In the genomic region with DNA sequence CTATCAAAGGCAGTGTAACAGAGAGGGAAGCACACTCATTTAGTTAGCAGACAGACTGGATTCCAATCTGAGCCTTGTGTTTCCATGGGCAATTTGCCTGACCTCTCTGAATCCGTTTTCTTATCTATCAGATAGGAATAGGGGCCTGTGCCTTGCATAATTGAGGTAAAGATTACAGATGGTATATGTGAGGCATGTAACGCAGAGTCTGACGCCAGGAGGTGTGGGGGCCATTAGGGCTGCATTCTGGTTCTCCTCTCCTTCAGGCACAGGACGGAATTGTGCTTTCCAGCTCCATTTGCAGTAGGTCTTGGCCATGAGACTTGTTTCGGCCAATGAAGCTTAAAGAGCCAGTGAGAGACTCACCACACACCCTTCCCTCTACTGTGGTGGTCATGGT, we compare ENCODE assay signal across 17 cellular contexts.
A peak's percentile ranks its signal among the peaks of the same experiment; 100 is the strongest.
DNase-seq lines count a peak whose midpoint lies in the region; TF ChIP-seq lines count a peak whose summit lies in the region.
"Had no signal": no experiment of that assay in that cellular context is flagged by ENCODE, and none has a peak within 500 bp of the region (broad histone marks: within the 10 kb centered on the region; RNA-seq: fewer than 3 reads in every experiment).

No MANE protein-coding gene starts in this region.

- no peaks in the 10 kb centered on the region for H3K36me3 Mint-ChIP-seq in activated T-helper 2 cell treated with anti-CD3 and anti-CD28 coated beads, Interferon-gamma antibody, Interleukin-2, Interleukin-4, amounts not matched to agents 10 μg/mL and 5 μg/mL and 100 μg/mL, durations not matched to agents 14 hours and 24 hours and 36 hours (ENCODE audit: low read depth)

- H3K4me1 Mint-ChIP-seq in activated T-helper 2 cell treated with anti-CD3 and anti-CD28 coated beads, Interferon-gamma antibody, Interleukin-2, Interleukin-4, amounts not matched to agents 10 μg/mL and 5 μg/mL and 100 μg/mL, durations not matched to agents 14 hours and 24 hours and 36 hours (ENCODE audit: low read depth) = no peaks in the 10 kb centered on the region
- H3K4me1 Mint-ChIP-seq: GM23338, IgD-negative memory B cell had no signal

- in situ Hi-C loops in transverse colon (cut with MboI; ENCODE audit: low pct_ligation_motif_present in 1 of 4, low pct_unique_long_range_greater_than_20kb in 1 of 4, low sequenced_read_pairs in 3 of 4) = no loop called here

- H3K27me3 Mint-ChIP-seq in activated T-helper 2 cell treated with anti-CD3 and anti-CD28 coated beads, Interferon-gamma antibody, Interleukin-2, Interleukin-4, amounts not matched to agents 10 μg/mL and 5 μg/mL and 100 μg/mL, durations not matched to agents 14 hours and 24 hours and 36 hours (ENCODE audit: low read depth) = no peaks in the 10 kb centered on the region
- H3K27me3 Mint-ChIP-seq: CD4-positive, alpha-beta T cell had no signal

- H3K27me3 ChIP-seq in adrenal gland (no peaks in the 10 kb centered on the region), spleen (replicated peaks in 1 of 7) (no peaks in the 10 kb centered on the region), transverse colon (no peaks in the 10 kb centered on the region)

- DNase-seq in NCI-H226 (peak; percentile 16), adrenal gland (peak in 1 of 7 donors; percentile 33), fibroblast of the aortic adventitia (ENCODE audit: low read depth) (peak; percentile 40), spleen (no peak), superior temporal gyrus (ENCODE audit: extremely low spot score) (no peak), transverse colon (no peak)
- DNase-seq in activated T-helper 2 cell treated with anti-CD3 and anti-CD28 coated beads, Interferon-gamma antibody, Interleukin-2, Interleukin-4, amounts not matched to agents 10 μg/mL and 5 μg/mL and 100 μg/mL, durations not matched to agents 14 hours and 24 hours and 36 hours (ENCODE audit: low spot score) = no peak
- DNase-seq in stimulated activated CD4-positive, alpha-beta T cell treated with anti-CD3 and anti-CD28 coated beads, Interleukin-15, amount 100 ng/mL, for 24 hours = no peak
- DNase-seq: ACHN; CD4-positive, alpha-beta T cell; DMS153; DMS79; GDM1; HCEC 1CT had no signal

- H3K4me3 Mint-ChIP-seq in activated T-helper 2 cell treated with anti-CD3 and anti-CD28 coated beads, Interferon-gamma antibody, Interleukin-2, Interleukin-4, amounts not matched to agents 10 μg/mL and 5 μg/mL and 100 μg/mL, durations not matched to agents 14 hours and 24 hours and 36 hours (ENCODE audit: low read depth) = no peak overlapping the region
- H3K4me3 Mint-ChIP-seq: CD4-positive, alpha-beta T cell; GM23338; IgD-negative memory B cell had no signal

- no peaks in the 10 kb centered on the region for H3K9me3 Mint-ChIP-seq in activated T-helper 2 cell treated with anti-CD3 and anti-CD28 coated beads, Interferon-gamma antibody, Interleukin-2, Interleukin-4, amounts not matched to agents 10 μg/mL and 5 μg/mL and 100 μg/mL, durations not matched to agents 14 hours and 24 hours and 36 hours
- H3K9me3 Mint-ChIP-seq: CD4-positive, alpha-beta T cell; GM23338; IgD-negative memory B cell had no signal

- TF ChIP-seq EP300 in transverse colon (IDR thresholded peaks at IDR 0.05; ENCODE audit: low read depth) = no peak

- no peak overlapping the region for H3K4me3 ChIP-seq in adrenal gland
- H3K4me3 ChIP-seq in fibroblast of the aortic adventitia (ENCODE audit: low read depth, low read length) = no peak overlapping the region
- H3K4me3 ChIP-seq in spleen = no peak overlapping the region
- H3K4me3 ChIP-seq in transverse colon = no peak overlapping the region
- H3K4me3 ChIP-seq: GM23338 had no signal

- H3K9me3 ChIP-seq in adrenal gland (replicated peaks in 1 of 3) (no peaks in the 10 kb centered on the region), spleen (no peaks in the 10 kb centered on the region), transverse colon (no peaks in the 10 kb centered on the region)

- TF ChIP-seq POLR2A in adrenal gland (IDR thresholded peaks at IDR 0.05) = no peak
- TF ChIP-seq POLR2A in spleen (IDR thresholded peaks at IDR 0.05) = no peak
- no peak for TF ChIP-seq POLR2A in transverse colon (IDR thresholded peaks at IDR 0.05)

- TF ChIP-seq CTCF in adrenal gland (IDR thresholded peaks at IDR 0.05) (no peak), fibroblast of the aortic adventitia (IDR thresholded peaks at IDR 0.05; ENCODE audit: insufficient read depth, low read length) (no peak), spleen (IDR thresholded peaks at IDR 0.05 in 8 of 11, conservative IDR thresholded peaks at IDR 0.05 in 3 of 11) (no peak), transverse colon (IDR thresholded peaks at IDR 0.05) (no peak)

- intact Hi-C loops in adrenal gland (cut with DNase I) = no loop called here
- intact Hi-C loops in spleen (cut with DNase I; ENCODE audit: low total_unique reads) = loop anchor here (10.0 kb wide), 1 partner anchor 64 kb away; no protein-coding TSS in a partner anchor
- intact Hi-C loops in activated T-helper 2 cell treated with anti-CD3 and anti-CD28 coated beads, Interferon-gamma antibody, Interleukin-2, Interleukin-4, amounts not matched to agents 10 μg/mL and 5 μg/mL and 100 μg/mL, durations not matched to agents 14 hours and 24 hours and 36 hours (cut with micrococcal nuclease) = no loop called here
- intact Hi-C loops in transverse colon (cut with DNase I; ENCODE audit: low total_unique reads) = no loop called here

- no peak overlapping the region for H3K27ac Mint-ChIP-seq in activated T-helper 2 cell treated with anti-CD3 and anti-CD28 coated beads, Interferon-gamma antibody, Interleukin-2, Interleukin-4, amounts not matched to agents 10 μg/mL and 5 μg/mL and 100 μg/mL, durations not matched to agents 14 hours and 24 hours and 36 hours
- H3K27ac Mint-ChIP-seq: CD4-positive, alpha-beta T cell; GM23338; IgD-negative memory B cell had no signal

- H3K4me1 ChIP-seq in adrenal gland (replicated peaks in 1 of 2) = peaks cover 25 to 31% of the 10 kb centered on the region in 2 donors
- peaks cover 0 to 45% (median 14%) of the 10 kb centered on the region in 6 donors for H3K4me1 ChIP-seq in spleen
- peaks cover 0 to 15% (median 7%) of the 10 kb centered on the region in 4 donors for H3K4me1 ChIP-seq in transverse colon

- H3K27ac ChIP-seq in adrenal gland (peak overlapping the region in 4 of 5 donors; percentile 27 to 85 (median 59)), spleen (peak overlapping the region in 5 of 8 donors; percentile 35 to 80 (median 66)), transverse colon (no peak overlapping the region)
- H3K27ac ChIP-seq: C4-2B had no signal

- 70 to 80% (median 76%) methylated on average over 5 of the region's 5 CpGs for WGBS in adrenal gland, 4 donors
- 65 to 83% (median 82%) methylated on average over 5 of the region's 5 CpGs for WGBS in spleen, 5 donors
- 87% methylated on average over 5 of the region's 5 CpGs; no CpG with 5 or more reads in 1 of the 2 donors for WGBS in transverse colon (ENCODE audit: low coverage in 1 of 2), 2 donors

- H3K36me3 ChIP-seq in adrenal gland (replicated peaks in 1 of 2) (no peaks in the 10 kb centered on the region), spleen (no peaks in the 10 kb centered on the region), transverse colon (no peaks in the 10 kb centered on the region)

Comparison
In these comparisons a context has a peak if more than half of its experiments do, and no peak if none do; other contexts are left out.
1. DNase-seq: peak in NCI-H226 (single experiment) and fibroblast of the aortic adventitia (single experiment); none in spleen (single experiment), activated T-helper 2 cell treated with anti-CD3 and anti-CD28 coated beads, Interferon-gamma antibody, Interleukin-2, Interleukin-4, amounts not matched to agents 10 μg/mL and 5 μg/mL and 100 μg/mL, durations not matched to agents 14 hours and 24 hours and 36 hours (single experiment), stimulated activated CD4-positive, alpha-beta T cell treated with anti-CD3 and anti-CD28 coated beads, Interleukin-15, amount 100 ng/mL, for 24 hours (single experiment), superior temporal gyrus (single experiment) and transverse colon (single experiment).
2. H3K27ac ChIP-seq: peak in adrenal gland (4 of 5) and spleen (5 of 8); none in transverse colon (0 of 4).